29 cellular contexts compared by ENCODE assay signal in genomic region chr10:69961864-69962745, GRCh38.
DNase-seq lines count a peak whose midpoint lies in the region; ATAC-seq and TF ChIP-seq lines count a peak whose summit lies in the region.
"Had no signal": no experiment of that assay in that cellular context is flagged by ENCODE, and none has a peak within 500 bp of the region (broad histone marks: within the 10 kb centered on the region; RNA-seq: fewer than 3 reads in every experiment).

No MANE protein-coding gene starts in this region.

- POLR2A ChIA-PET in A673 (lab: Charles Lee; ENCODE audit: low non-redundant PET) (no interaction called here), activated B cell treated with CpG ODN at 0.5 μM for 24 hours (lab: Charles Lee) (no interaction called here)

- no peaks in the 10 kb centered on the region for H3K36me3 ChIP-seq in A673 (ENCODE audit: insufficient read depth, low read length, poor library complexity, severe bottlenecking)
- no peaks in the 10 kb centered on the region for H3K36me3 ChIP-seq in mesendoderm (ENCODE audit: control insufficient read depth, insufficient read depth, low read length)
- no peaks in the 10 kb centered on the region for H3K36me3 ChIP-seq in spleen
- H3K36me3 ChIP-seq: breast epithelium, tibial nerve had no signal

- H2BK120ac ChIP-seq in mesendoderm (ENCODE audit: low read depth, low read length), result no peak overlapping the region

- H3K27ac Mint-ChIP-seq in activated B cell treated with CpG ODN at 0.5 μM for 24 hours, result no peak overlapping the region
- H3K27ac Mint-ChIP-seq: activated naive CD4-positive, alpha-beta T cell treated with anti-CD3 and anti-CD28 coated beads, Interleukin-2, amount 50 U/mL, for 72 hours had no signal

- TF ChIP-seq POLR2A in spleen (IDR thresholded peaks at IDR 0.05), result no peak

- no CpG with 5 or more reads among the region's 17 CpGs for WGBS in mesendoderm (ENCODE audit: extremely low coverage, insufficient coverage, low lambda C conversion rate)
- WGBS in spleen, 5 donors, result 72 to 75% (median 73%) methylated on average over 9 to 17 of the region's 17 CpGs

- CTCF ChIA-PET in A673 (lab: Charles Lee) (interaction anchor here (0.6 kb wide), 1 partner anchor 119 kb away, joined by 8 read pairs; no protein-coding TSS in a partner anchor), activated B cell treated with CpG ODN at 0.5 μM for 24 hours (lab: Charles Lee) (no interaction called here)

- H3K4me3 ChIP-seq in A673 (ENCODE audit: low read depth, low read length, poor library complexity, severe bottlenecking), result no peak overlapping the region
- no peak overlapping the region for H3K4me3 ChIP-seq in mesendoderm (ENCODE audit: low read length)
- no peak overlapping the region for H3K4me3 ChIP-seq in spleen
- H3K4me3 ChIP-seq: breast epithelium, skin epidermis, tibial nerve had no signal

- H3K23ac ChIP-seq in mesendoderm (ENCODE audit: low read length), result no peak overlapping the region

- H3K27ac ChIP-seq in A673 (ENCODE audit: low read depth, low read length, poor library complexity, severe bottlenecking), result peak overlapping the region; percentile 76
- H3K27ac ChIP-seq in mesendoderm (ENCODE audit: low read depth, low read length), result no peak overlapping the region
- H3K27ac ChIP-seq in spleen, result no peak overlapping the region
- H3K27ac ChIP-seq: breast epithelium, KMS-11, skin epidermis, tibial nerve had no signal

- no peak overlapping the region for H2BK15ac ChIP-seq in mesendoderm (replicated peaks; ENCODE audit: low read depth)

- H3K18ac ChIP-seq in mesendoderm (ENCODE audit: low read length), result no peak overlapping the region

- H3K27me3 ChIP-seq in A673 (replicated peaks; ENCODE audit: insufficient read depth, low read depth, low read length, poor library complexity) (no peaks in the 10 kb centered on the region), mesendoderm (ENCODE audit: insufficient read depth, low read length, poor library complexity) (no peaks in the 10 kb centered on the region), spleen (replicated peaks in 1 of 7) (peaks cover 0 to 18% (median 0%) of the 10 kb centered on the region in 7 donors)
- H3K27me3 ChIP-seq: breast epithelium, tibial nerve had no signal

- peak overlapping the region; percentile 6 for H3K9ac ChIP-seq in mesendoderm (ENCODE audit: low read length)
- H3K9ac ChIP-seq: KMS-11 had no signal

- peaks cover 32% of the 10 kb centered on the region for H3K4me1 Mint-ChIP-seq in activated B cell treated with CpG ODN at 0.5 μM for 24 hours

- H4K8ac ChIP-seq in mesendoderm (ENCODE audit: low read depth, low read length), result no peak overlapping the region

- no peak overlapping the region for H3K4me2 ChIP-seq in mesendoderm (ENCODE audit: low read length)
- H3K4me2 ChIP-seq: KMS-11 had no signal

- H3K27me3 Mint-ChIP-seq in activated B cell treated with CpG ODN at 0.5 μM for 24 hours, result no peaks in the 10 kb centered on the region

- H3K56ac ChIP-seq in mesendoderm (ENCODE audit: low read length), result peak overlapping the region; percentile 44

- no peaks in the 10 kb centered on the region for H3K79me1 ChIP-seq in mesendoderm (ENCODE audit: low read length)

- no peak overlapping the region for H2BK5ac ChIP-seq in mesendoderm (ENCODE audit: low read length)

- TF ChIP-seq CTCF in A673 (conservative IDR thresholded peaks at IDR 0.05; ENCODE audit: low read depth, low read length), result no peak
- no peak for TF ChIP-seq CTCF in GM13976 (IDR thresholded peaks at IDR 0.05; ENCODE audit: borderline replicate concordance, control extremely low read depth, extremely low read depth, insufficient read depth, missing control alignments)
- no peak for TF ChIP-seq CTCF in activated B cell treated with CpG ODN at 0.5 μM for 24 hours (IDR thresholded peaks at IDR 0.05)
- TF ChIP-seq CTCF in spleen (IDR thresholded peaks at IDR 0.05 in 8 of 11, conservative IDR thresholded peaks at IDR 0.05 in 3 of 11), result no peak

- intact Hi-C loops in A673 (cut with micrococcal nuclease; ENCODE audit: unreplicated experiment), result no loop called here
- intact Hi-C loops in activated B cell treated with CpG ODN at 0.5 μM for 24 hours (cut with micrococcal nuclease), result no loop called here
- intact Hi-C loops in spleen (cut with DNase I; ENCODE audit: low total_unique reads), result no loop called here

- H3K79me2 ChIP-seq in mesendoderm (ENCODE audit: control insufficient read depth, insufficient read depth, low read length), result no peaks in the 10 kb centered on the region

- in situ Hi-C loops in GM13976 (cut with MboI; ENCODE audit: low sequenced_read_pairs, unreplicated experiment), result no loop called here

- H3K4me1 ChIP-seq in A673 (ENCODE audit: insufficient read depth, low read length, poor library complexity, severe bottlenecking), result peaks cover 43% of the 10 kb centered on the region
- H3K4me1 ChIP-seq in mesendoderm (ENCODE audit: control insufficient read depth, low read depth, low read length), result peaks cover 11% of the 10 kb centered on the region
- H3K4me1 ChIP-seq in spleen, result peaks cover 0 to 28% (median 8%) of the 10 kb centered on the region in 6 donors
- H3K4me1 ChIP-seq: breast epithelium, Caco-2, tibial nerve had no signal

- H4K5ac ChIP-seq in mesendoderm (ENCODE audit: low read length), result no peak overlapping the region

- ATAC-seq in activated B cell treated with CpG ODN at 0.5 μM for 24 hours (ENCODE audit: low read depth) (peak; percentile 19), GM18907 (IDR thresholded peaks at IDR 0.05; ENCODE audit: unreplicated experiment) (no peak), HG03159 (IDR thresholded peaks at IDR 0.05; ENCODE audit: unreplicated experiment) (no peak)
- ATAC-seq: activated naive CD4-positive, alpha-beta T cell treated with anti-CD3 and anti-CD28 coated beads, Interleukin-2, amount 50 U/mL, for 72 hours had no signal

- no peaks in the 10 kb centered on the region for H3K9me3 Mint-ChIP-seq in activated B cell treated with CpG ODN at 0.5 μM for 24 hours
- H3K9me3 Mint-ChIP-seq: activated naive CD4-positive, alpha-beta T cell treated with anti-CD3 and anti-CD28 coated beads, Interleukin-2, amount 50 U/mL, for 72 hours had no signal

- H2AK5ac ChIP-seq in mesendoderm (ENCODE audit: low read length), result no peak overlapping the region

- DNase-seq in A673 (ENCODE audit: low spot score), result no peak
- DNase-seq in GM13976 (ENCODE audit: low spot score), result peak; percentile 11
- no peak for DNase-seq in activated B cell treated with CpG ODN at 0.5 μM for 24 hours
- DNase-seq in mesendoderm, result no peak
- no peak for DNase-seq in DMS53 (lab: John Stamatoyannopoulos, UW)
- no peak for DNase-seq in spleen
- DNase-seq: ACHN; activated CD4-positive, alpha-beta T cell treated with anti-CD3 and anti-CD28 coated beads, Interleukin-2, amount 50 U/mL, for 48 hours; activated CD4-positive, CD25-positive, alpha-beta regulatory T cell; activated T-cell treated with anti-CD3 and anti-CD28 coated beads for 4 hours; Caco-2; DMS79; effector memory CD4-positive, alpha-beta T cell; GF-D8; mammary epithelial cell; NCI-H146; NCI-H446 treated with DMSO at 0.1 percent for 48 hours; nucleus accumbens; OCI-M1; Right ventricle myocardium superior; stimulated activated CD4-positive, alpha-beta T cell treated with anti-CD3 and anti-CD28 coated beads, Interleukin-1b, Interleukin-23, amount 100 ng/mL, for 48 hours; T1000 had no signal

- no peak overlapping the region for H3K4me3 Mint-ChIP-seq in activated B cell treated with CpG ODN at 0.5 μM for 24 hours

- H3K9me3 ChIP-seq in A673 (ENCODE audit: low read depth, low read length, poor library complexity, severe bottlenecking) (no peaks in the 10 kb centered on the region), spleen (no peaks in the 10 kb centered on the region)
- H3K9me3 ChIP-seq: breast epithelium, Caco-2 had no signal

- H3K36me3 Mint-ChIP-seq in activated B cell treated with CpG ODN at 0.5 μM for 24 hours (ENCODE audit: low read depth), result no peaks in the 10 kb centered on the region
- H3K36me3 Mint-ChIP-seq: activated naive CD4-positive, alpha-beta T cell treated with anti-CD3 and anti-CD28 coated beads, Interleukin-2, amount 50 U/mL, for 72 hours had no signal

- BruUV-seq in A673 (replicated peaks; lab: Mats Ljungman, UMichigan), result no TSS peak

- no peak overlapping the region for H3K4ac ChIP-seq in mesendoderm (ENCODE audit: low read depth, low read length)
